18 cellular contexts compared by ENCODE assay signal in the genomic region with DNA sequence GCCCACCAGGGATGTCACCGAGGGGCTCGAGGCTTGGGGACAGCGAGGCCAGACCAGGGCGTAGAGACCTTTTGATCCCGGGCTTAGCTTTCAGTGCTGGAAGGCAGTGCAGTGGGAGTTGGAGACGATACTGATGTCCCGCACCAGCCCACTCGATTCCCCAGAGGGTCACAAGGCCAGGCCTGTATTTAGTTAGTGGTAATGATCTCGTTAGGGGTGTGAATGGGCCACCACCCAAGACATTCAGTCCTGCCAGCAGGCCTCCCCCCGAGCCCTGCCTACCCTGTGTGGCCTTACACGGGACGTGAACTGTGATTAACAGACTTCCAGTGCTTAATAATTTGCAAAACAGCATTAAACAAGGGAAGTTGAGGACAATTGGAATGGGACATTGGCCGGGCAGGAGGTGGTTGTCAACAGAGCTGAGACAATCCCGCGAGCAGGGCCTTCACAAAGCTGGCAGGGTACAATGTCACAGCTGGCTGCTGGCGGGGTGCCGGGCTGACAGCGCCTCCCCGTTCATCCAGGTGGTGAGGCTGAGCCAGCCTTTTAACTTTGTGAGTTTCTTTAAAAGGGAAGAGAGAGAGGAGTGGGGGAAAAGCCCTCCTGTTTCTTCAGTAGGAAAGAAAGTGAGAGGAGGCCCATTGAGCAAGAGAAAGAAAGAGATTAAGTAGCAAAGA.
"Had no signal": no experiment of that assay in that cellular context is flagged by ENCODE, and none has a peak within 500 bp of the region (broad histone marks: within the 10 kb centered on the region; RNA-seq: fewer than 3 reads in every experiment).

No MANE protein-coding gene starts in this region.

- DNase-seq: activated CD4-positive, CD25-positive, alpha-beta regulatory T cell treated with anti-CD3 and anti-CD28 coated beads, Interleukin-2, amount 50 U/mL, for 72 hours; activated naive CD4-positive, alpha-beta T cell; activated naive CD8-positive, alpha-beta T cell treated with anti-CD3 and anti-CD28 coated beads, Interleukin-2, amount 10 ng/mL, durations not matched to agents 7 days and 5 days; brain microvascular endothelial cell; cortex of kidney; effector memory CD4-positive, alpha-beta T cell; foreskin keratinocyte; glutamatergic neuron; immature natural killer cell; mesenchymal stem cell; psoas muscle; right lobe of liver; stimulated activated CD4-positive, alpha-beta T cell treated with anti-CD3 and anti-CD28 coated beads, Interleukin-4, amount 100 ng/mL, for 4 hours; stimulated activated naive CD8-positive, alpha-beta T cell treated with anti-CD3 and anti-CD28 coated beads, Interleukin-15, Interleukin-2, amounts not matched to agents 100 U/mL and 50 U/mL, for 24 hours had no signal

- H3K36me3 Mint-ChIP-seq: activated naive CD8-positive, alpha-beta T cell treated with anti-CD3 and anti-CD28 coated beads, Interleukin-2, amount 10 ng/mL, durations not matched to agents 7 days and 5 days; immature natural killer cell; type B pancreatic cell had no signal

- H3K9me3 ChIP-seq: psoas muscle, right lobe of liver, suprapubic skin had no signal

- H3K36me3 ChIP-seq: brain microvascular endothelial cell, right lobe of liver, suprapubic skin had no signal

- H3K27me3 ChIP-seq: brain microvascular endothelial cell, foreskin keratinocyte, right lobe of liver had no signal

- H3K4me1 Mint-ChIP-seq: activated naive CD8-positive, alpha-beta T cell treated with anti-CD3 and anti-CD28 coated beads, Interleukin-2, amount 10 ng/mL, durations not matched to agents 7 days and 5 days; immature natural killer cell had no signal

- H3K4me1 ChIP-seq: foreskin keratinocyte, psoas muscle, right lobe of liver, suprapubic skin had no signal

- H3K27ac ChIP-seq: brain microvascular endothelial cell, foreskin keratinocyte, psoas muscle, right lobe of liver, suprapubic skin had no signal

- ATAC-seq: foreskin keratinocyte; psoas muscle; stimulated activated naive CD8-positive, alpha-beta T cell treated with anti-CD3 and anti-CD28 coated beads, Interleukin-15, Interleukin-2, amounts not matched to agents 100 U/mL and 50 U/mL, for 24 hours had no signal

- H3K4me2 ChIP-seq: smooth muscle cell had no signal

- H3K4me3 ChIP-seq: psoas muscle, right lobe of liver, smooth muscle cell, suprapubic skin had no signal

- H3K4me3 Mint-ChIP-seq: activated naive CD8-positive, alpha-beta T cell treated with anti-CD3 and anti-CD28 coated beads, Interleukin-2, amount 10 ng/mL, durations not matched to agents 7 days and 5 days; activated T-helper 1 cell treated with anti-CD3 and anti-CD28 coated beads, Interleukin-12 subunit alpha, Interleukin-12 subunit beta, Interleukin-2, Interleukin-4 antibody, amounts not matched to agents 30 ng/mL and 10 ng/mL and 1 ng/mL, durations not matched to agents 14 hours and 24 hours and 36 hours; immature natural killer cell; type B pancreatic cell had no signal

- H3K27ac Mint-ChIP-seq: activated naive CD8-positive, alpha-beta T cell treated with anti-CD3 and anti-CD28 coated beads, Interleukin-2, amount 10 ng/mL, durations not matched to agents 7 days and 5 days; activated T-helper 1 cell treated with anti-CD3 and anti-CD28 coated beads, Interleukin-12 subunit alpha, Interleukin-12 subunit beta, Interleukin-2, Interleukin-4 antibody, amounts not matched to agents 30 ng/mL and 10 ng/mL and 1 ng/mL, durations not matched to agents 14 hours and 24 hours and 36 hours; immature natural killer cell; type B pancreatic cell had no signal

- H3K9me3 Mint-ChIP-seq: activated naive CD8-positive, alpha-beta T cell treated with anti-CD3 and anti-CD28 coated beads, Interleukin-2, amount 10 ng/mL, durations not matched to agents 7 days and 5 days; activated T-helper 1 cell treated with anti-CD3 and anti-CD28 coated beads, Interleukin-12 subunit alpha, Interleukin-12 subunit beta, Interleukin-2, Interleukin-4 antibody, amounts not matched to agents 30 ng/mL and 10 ng/mL and 1 ng/mL, durations not matched to agents 14 hours and 24 hours and 36 hours; immature natural killer cell; type B pancreatic cell had no signal
